1 cellular context compared by ENCODE assay signal in the genomic region with DNA sequence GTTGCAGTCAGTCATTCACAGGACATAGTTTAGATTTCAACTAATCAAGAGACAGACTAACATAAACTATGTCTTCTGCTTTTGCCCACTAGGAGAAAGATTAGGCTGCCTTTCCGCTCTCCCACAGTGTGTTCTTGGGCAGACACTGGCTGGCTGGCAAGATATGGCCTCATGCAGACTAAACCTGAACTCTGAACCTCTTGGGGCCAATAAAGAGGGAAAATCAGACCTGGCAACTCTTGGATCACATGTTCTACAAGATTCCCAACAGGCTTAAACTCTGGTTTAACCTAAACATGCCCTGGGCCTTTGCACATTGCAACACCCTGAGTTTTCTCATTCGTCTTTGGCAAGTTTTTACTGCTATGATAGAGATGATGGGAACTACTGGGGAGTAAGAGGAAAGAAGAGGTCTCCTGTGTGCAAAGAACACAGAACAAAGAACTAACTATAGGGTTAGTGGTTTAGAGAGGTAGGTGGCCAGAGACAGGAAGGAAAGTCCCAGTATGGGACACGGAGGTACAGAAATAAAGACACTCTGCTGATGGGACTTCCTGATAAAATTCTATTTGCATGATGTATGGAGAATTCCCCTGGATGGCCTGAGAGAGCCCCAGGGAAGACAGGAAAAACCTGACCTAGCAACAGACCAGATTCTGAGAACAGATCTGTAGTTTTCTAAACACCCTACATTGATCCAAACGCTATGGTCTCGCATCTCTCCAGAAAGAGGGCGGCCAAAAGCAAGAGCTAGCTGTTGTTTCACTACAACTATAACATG.
A peak's percentile ranks its signal among the peaks of the same experiment; 100 is the strongest.
TF ChIP-seq lines count a peak whose summit lies in the region.

No MANE protein-coding gene starts in this region.

TF ChIP-seq in HepG2, 621 proteins besides CTCF, POLR2A, EP300 and RAD21 (continued from another document and continues in another):
- TF ChIP-seq, protein P1, sequence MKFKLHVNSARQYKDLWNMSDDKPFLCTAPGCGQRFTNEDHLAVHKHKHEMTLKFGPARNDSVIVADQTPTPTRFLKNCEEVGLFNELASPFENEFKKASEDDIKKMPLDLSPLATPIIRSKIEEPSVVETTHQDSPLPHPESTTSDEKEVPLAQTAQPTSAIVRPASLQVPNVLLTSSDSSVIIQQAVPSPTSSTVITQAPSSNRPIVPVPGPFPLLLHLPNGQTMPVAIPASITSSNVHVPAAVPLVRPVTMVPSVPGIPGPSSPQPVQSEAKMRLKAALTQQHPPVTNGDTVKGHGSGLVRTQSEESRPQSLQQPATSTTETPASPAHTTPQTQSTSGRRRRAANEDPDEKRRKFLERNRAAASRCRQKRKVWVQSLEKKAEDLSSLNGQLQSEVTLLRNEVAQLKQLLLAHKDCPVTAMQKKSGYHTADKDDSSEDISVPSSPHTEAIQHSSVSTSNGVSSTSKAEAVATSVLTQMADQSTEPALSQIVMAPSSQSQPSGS (CRISPR knock-in tag; IDR thresholded peaks at IDR 0.05) = no peak
- TF ChIP-seq MAFF (IDR thresholded peaks at IDR 0.05; ENCODE audit: low read depth, low read length) = no peak
- no peak for TF ChIP-seq RARG (CRISPR knock-in tag; IDR thresholded peaks at IDR 0.05; ENCODE audit: low read depth)
- TF ChIP-seq KLF15 (CRISPR knock-in tag; IDR thresholded peaks at IDR 0.05; ENCODE audit: borderline replicate concordance) = no peak
- TF ChIP-seq, protein P2, sequence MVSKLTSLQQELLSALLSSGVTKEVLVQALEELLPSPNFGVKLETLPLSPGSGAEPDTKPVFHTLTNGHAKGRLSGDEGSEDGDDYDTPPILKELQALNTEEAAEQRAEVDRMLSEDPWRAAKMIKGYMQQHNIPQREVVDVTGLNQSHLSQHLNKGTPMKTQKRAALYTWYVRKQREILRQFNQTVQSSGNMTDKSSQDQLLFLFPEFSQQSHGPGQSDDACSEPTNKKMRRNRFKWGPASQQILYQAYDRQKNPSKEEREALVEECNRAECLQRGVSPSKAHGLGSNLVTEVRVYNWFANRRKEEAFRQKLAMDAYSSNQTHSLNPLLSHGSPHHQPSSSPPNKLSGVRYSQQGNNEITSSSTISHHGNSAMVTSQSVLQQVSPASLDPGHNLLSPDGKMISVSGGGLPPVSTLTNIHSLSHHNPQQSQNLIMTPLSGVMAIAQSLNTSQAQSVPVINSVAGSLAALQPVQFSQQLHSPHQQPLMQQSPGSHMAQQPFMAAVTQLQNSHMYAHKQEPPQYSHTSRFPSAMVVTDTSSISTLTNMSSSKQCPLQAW (CRISPR knock-in tag; IDR thresholded peaks at IDR 0.05) = peak; percentile 33; the same call in 1 of the 2 replicates
- TF ChIP-seq SALL1 (CRISPR knock-in tag; IDR thresholded peaks at IDR 0.05) = peak; percentile 30; the same call in 1 of the 2 replicates
- TF ChIP-seq TBX2 (CRISPR knock-in tag; IDR thresholded peaks at IDR 0.05; ENCODE audit: borderline replicate concordance) = no peak; the same call in 1 of the 2 replicates
- TF ChIP-seq GFI1 (CRISPR knock-in tag; IDR thresholded peaks at IDR 0.05; ENCODE audit: borderline replicate concordance) = peak; percentile 83
- TF ChIP-seq, protein P3, sequence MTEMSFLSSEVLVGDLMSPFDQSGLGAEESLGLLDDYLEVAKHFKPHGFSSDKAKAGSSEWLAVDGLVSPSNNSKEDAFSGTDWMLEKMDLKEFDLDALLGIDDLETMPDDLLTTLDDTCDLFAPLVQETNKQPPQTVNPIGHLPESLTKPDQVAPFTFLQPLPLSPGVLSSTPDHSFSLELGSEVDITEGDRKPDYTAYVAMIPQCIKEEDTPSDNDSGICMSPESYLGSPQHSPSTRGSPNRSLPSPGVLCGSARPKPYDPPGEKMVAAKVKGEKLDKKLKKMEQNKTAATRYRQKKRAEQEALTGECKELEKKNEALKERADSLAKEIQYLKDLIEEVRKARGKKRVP (CRISPR knock-in tag; IDR thresholded peaks at IDR 0.05) = no peak
- TF ChIP-seq SUZ12 (IDR thresholded peaks at IDR 0.05; ENCODE audit: low read depth, low read length) = no peak
- TF ChIP-seq NKX3-1 (CRISPR knock-in tag; IDR thresholded peaks at IDR 0.05) = no peak
- TF ChIP-seq SIN3A (IDR thresholded peaks at IDR 0.05; ENCODE audit: borderline replicate concordance, low read depth, low read length) = 0 out of 2 replicates have a peak, but pooled peaks have one; percentile 53
- TF ChIP-seq, protein P4, sequence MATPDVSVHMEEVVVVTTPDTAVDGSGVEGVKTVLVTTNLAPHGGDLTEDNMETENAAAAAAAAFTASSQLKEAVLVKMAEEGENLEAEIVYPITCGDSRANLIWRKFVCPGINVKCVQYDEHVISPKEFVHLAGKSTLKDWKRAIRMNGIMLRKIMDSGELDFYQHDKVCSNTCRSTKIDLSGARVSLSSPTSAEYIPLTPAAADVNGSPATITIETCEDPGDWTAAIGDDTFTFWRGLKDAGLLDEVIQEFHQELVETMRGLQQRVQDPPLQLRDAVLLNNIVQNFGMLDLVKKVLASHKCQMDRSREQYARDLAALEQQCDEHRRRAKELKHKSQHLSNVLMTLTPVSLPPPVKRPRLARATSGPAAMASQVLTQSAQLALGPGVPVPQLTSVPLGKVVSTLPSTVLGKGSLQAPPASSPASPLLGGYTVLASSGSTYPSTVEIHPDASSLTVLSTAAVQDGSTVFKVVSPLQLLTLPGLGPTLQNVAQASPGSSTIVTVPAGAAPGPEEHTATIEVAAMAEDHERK (CRISPR knock-in tag; IDR thresholded peaks at IDR 0.05; ENCODE audit: low read depth) = no peak
- TF ChIP-seq ZEB1 (IDR thresholded peaks at IDR 0.05; ENCODE audit: insufficient replicate concordance, low read depth) = no peak
- 0 out of 2 replicates have a peak, but pooled peaks have one; percentile 59 for TF ChIP-seq MIER3 (CRISPR knock-in tag; IDR thresholded peaks at IDR 0.05; ENCODE audit: borderline replicate concordance)
- TF ChIP-seq, protein P5, sequence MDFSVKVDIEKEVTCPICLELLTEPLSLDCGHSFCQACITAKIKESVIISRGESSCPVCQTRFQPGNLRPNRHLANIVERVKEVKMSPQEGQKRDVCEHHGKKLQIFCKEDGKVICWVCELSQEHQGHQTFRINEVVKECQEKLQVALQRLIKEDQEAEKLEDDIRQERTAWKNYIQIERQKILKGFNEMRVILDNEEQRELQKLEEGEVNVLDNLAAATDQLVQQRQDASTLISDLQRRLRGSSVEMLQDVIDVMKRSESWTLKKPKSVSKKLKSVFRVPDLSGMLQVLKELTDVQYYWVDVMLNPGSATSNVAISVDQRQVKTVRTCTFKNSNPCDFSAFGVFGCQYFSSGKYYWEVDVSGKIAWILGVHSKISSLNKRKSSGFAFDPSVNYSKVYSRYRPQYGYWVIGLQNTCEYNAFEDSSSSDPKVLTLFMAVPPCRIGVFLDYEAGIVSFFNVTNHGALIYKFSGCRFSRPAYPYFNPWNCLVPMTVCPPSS (IDR thresholded peaks at IDR 0.05) = no peak
- TF ChIP-seq ZNF496 (CRISPR knock-in tag; IDR thresholded peaks at IDR 0.05; ENCODE audit: insufficient replicate concordance) = no peak
- TF ChIP-seq SCMH1 (CRISPR knock-in tag; IDR thresholded peaks at IDR 0.05; ENCODE audit: borderline replicate concordance) = no peak
- peak; percentile 69; the same call in 1 of the 2 replicates for TF ChIP-seq ZNF878 (CRISPR knock-in tag; IDR thresholded peaks at IDR 0.05)
- no peak for TF ChIP-seq RBAK (CRISPR knock-in tag; IDR thresholded peaks at IDR 0.05)
- peak; percentile 7 to 16; a peak in 1 of 4 replicates for TF ChIP-seq NR2F1 (CRISPR knock-in tag; IDR thresholded peaks at IDR 0.05)
- TF ChIP-seq, protein P6, sequence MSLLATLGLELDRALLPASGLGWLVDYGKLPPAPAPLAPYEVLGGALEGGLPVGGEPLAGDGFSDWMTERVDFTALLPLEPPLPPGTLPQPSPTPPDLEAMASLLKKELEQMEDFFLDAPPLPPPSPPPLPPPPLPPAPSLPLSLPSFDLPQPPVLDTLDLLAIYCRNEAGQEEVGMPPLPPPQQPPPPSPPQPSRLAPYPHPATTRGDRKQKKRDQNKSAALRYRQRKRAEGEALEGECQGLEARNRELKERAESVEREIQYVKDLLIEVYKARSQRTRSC (CRISPR knock-in tag; IDR thresholded peaks at IDR 0.05; ENCODE audit: low read depth) = no peak
- TF ChIP-seq PHF21A (CRISPR knock-in tag; IDR thresholded peaks at IDR 0.05) = peak; percentile 37; the same call in 1 of the 2 replicates
- no peak for TF ChIP-seq ZNF891 (CRISPR knock-in tag; IDR thresholded peaks at IDR 0.05)
- TF ChIP-seq, protein P7, sequence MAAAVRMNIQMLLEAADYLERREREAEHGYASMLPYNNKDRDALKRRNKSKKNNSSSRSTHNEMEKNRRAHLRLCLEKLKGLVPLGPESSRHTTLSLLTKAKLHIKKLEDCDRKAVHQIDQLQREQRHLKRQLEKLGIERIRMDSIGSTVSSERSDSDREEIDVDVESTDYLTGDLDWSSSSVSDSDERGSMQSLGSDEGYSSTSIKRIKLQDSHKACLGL (CRISPR knock-in tag; IDR thresholded peaks at IDR 0.05) = no peak
- TF ChIP-seq, protein P8, sequence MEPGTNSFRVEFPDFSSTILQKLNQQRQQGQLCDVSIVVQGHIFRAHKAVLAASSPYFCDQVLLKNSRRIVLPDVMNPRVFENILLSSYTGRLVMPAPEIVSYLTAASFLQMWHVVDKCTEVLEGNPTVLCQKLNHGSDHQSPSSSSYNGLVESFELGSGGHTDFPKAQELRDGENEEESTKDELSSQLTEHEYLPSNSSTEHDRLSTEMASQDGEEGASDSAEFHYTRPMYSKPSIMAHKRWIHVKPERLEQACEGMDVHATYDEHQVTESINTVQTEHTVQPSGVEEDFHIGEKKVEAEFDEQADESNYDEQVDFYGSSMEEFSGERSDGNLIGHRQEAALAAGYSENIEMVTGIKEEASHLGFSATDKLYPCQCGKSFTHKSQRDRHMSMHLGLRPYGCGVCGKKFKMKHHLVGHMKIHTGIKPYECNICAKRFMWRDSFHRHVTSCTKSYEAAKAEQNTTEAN (CRISPR knock-in tag; conservative IDR thresholded peaks at IDR 0.05) = no peak
- no peak for TF ChIP-seq ZNF350 (CRISPR knock-in tag; IDR thresholded peaks at IDR 0.05; ENCODE audit: borderline replicate concordance, low read depth)
- TF ChIP-seq CBX2 (IDR thresholded peaks at IDR 0.05; ENCODE audit: low read depth, low read length) = no peak
- TF ChIP-seq CBX2 (CRISPR knock-in tag; IDR thresholded peaks at IDR 0.05; ENCODE audit: low read depth) = no peak
- TF ChIP-seq PHB2 (IDR thresholded peaks at IDR 0.05; ENCODE audit: partially characterized antibody) = no peak
- TF ChIP-seq, protein P9, sequence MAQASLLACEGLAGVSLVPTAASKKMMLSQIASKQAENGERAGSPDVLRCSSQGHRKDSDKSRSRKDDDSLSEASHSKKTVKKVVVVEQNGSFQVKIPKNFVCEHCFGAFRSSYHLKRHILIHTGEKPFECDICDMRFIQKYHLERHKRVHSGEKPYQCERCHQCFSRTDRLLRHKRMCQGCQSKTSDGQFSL (CRISPR knock-in tag; IDR thresholded peaks at IDR 0.05) = no peak
- TF ChIP-seq, protein P10, sequence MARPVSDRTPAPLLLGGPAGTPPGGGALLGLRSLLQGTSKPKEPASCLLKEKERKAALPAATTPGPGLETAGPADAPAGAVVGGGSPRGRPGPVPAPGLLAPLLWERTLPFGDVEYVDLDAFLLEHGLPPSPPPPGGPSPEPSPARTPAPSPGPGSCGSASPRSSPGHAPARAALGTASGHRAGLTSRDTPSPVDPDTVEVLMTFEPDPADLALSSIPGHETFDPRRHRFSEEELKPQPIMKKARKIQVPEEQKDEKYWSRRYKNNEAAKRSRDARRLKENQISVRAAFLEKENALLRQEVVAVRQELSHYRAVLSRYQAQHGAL (CRISPR knock-in tag; IDR thresholded peaks at IDR 0.05; ENCODE audit: not compliant biosample characterization) = no peak
- TF ChIP-seq CHD2 (IDR thresholded peaks at IDR 0.05; ENCODE audit: low read depth, low read length) = no peak
- no peak for TF ChIP-seq ZSCAN20 (CRISPR knock-in tag; IDR thresholded peaks at IDR 0.05; ENCODE audit: borderline replicate concordance)
- no peak for TF ChIP-seq TOE1 (CRISPR knock-in tag; IDR thresholded peaks at IDR 0.05)
- no peak for TF ChIP-seq ZNF282 (IDR thresholded peaks at IDR 0.05; ENCODE audit: partially characterized antibody)
- TF ChIP-seq TMF1 (CRISPR knock-in tag; IDR thresholded peaks at IDR 0.05; ENCODE audit: low read depth) = no peak
- TF ChIP-seq ZNF615 (CRISPR knock-in tag; IDR thresholded peaks at IDR 0.05; ENCODE audit: borderline replicate concordance) = no peak
- no peak for TF ChIP-seq MLLT10 (CRISPR knock-in tag; IDR thresholded peaks at IDR 0.05)
- TF ChIP-seq ZNF572 (CRISPR knock-in tag; IDR thresholded peaks at IDR 0.05) = no peak
- TF ChIP-seq KDM6A (CRISPR knock-in tag; IDR thresholded peaks at IDR 0.05; ENCODE audit: low read depth) = no peak
- TF ChIP-seq GTF2F1 (IDR thresholded peaks at IDR 0.05; ENCODE audit: low read length) = no peak
- TF ChIP-seq THAP11 (CRISPR knock-in tag; IDR thresholded peaks at IDR 0.05) = peak; percentile 50; the same call in 1 of the 2 replicates
- TF ChIP-seq ZNF703 (CRISPR knock-in tag; IDR thresholded peaks at IDR 0.05; ENCODE audit: borderline replicate concordance) = no peak
- TF ChIP-seq ZNF749 (CRISPR knock-in tag; IDR thresholded peaks at IDR 0.05; ENCODE audit: borderline replicate concordance) = no peak
- TF ChIP-seq ZIK1 (CRISPR knock-in tag; IDR thresholded peaks at IDR 0.05; ENCODE audit: borderline replicate concordance, low read depth) = no peak
- TF ChIP-seq FOXK1 (CRISPR knock-in tag; IDR thresholded peaks at IDR 0.05; ENCODE audit: borderline replicate concordance, low read depth) = no peak
- TF ChIP-seq ZNF451 (CRISPR knock-in tag; IDR thresholded peaks at IDR 0.05) = no peak
- 0 out of 2 replicates have a peak, but pooled peaks have one; percentile 27 for TF ChIP-seq MXD4 (CRISPR knock-in tag; IDR thresholded peaks at IDR 0.05)
- TF ChIP-seq, protein P11, sequence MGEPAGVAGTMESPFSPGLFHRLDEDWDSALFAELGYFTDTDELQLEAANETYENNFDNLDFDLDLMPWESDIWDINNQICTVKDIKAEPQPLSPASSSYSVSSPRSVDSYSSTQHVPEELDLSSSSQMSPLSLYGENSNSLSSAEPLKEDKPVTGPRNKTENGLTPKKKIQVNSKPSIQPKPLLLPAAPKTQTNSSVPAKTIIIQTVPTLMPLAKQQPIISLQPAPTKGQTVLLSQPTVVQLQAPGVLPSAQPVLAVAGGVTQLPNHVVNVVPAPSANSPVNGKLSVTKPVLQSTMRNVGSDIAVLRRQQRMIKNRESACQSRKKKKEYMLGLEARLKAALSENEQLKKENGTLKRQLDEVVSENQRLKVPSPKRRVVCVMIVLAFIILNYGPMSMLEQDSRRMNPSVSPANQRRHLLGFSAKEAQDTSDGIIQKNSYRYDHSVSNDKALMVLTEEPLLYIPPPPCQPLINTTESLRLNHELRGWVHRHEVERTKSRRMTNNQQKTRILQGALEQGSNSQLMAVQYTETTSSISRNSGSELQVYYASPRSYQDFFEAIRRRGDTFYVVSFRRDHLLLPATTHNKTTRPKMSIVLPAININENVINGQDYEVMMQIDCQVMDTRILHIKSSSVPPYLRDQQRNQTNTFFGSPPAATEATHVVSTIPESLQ (CRISPR knock-in tag; conservative IDR thresholded peaks at IDR 0.05) = no peak
- no peak for TF ChIP-seq ZMAT3 (CRISPR knock-in tag; conservative IDR thresholded peaks at IDR 0.05)
- TF ChIP-seq, protein P12, sequence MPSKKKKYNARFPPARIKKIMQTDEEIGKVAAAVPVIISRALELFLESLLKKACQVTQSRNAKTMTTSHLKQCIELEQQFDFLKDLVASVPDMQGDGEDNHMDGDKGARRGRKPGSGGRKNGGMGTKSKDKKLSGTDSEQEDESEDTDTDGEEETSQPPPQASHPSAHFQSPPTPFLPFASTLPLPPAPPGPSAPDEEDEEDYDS (CRISPR knock-in tag; IDR thresholded peaks at IDR 0.05) = no peak
